In the genomic region with DNA sequence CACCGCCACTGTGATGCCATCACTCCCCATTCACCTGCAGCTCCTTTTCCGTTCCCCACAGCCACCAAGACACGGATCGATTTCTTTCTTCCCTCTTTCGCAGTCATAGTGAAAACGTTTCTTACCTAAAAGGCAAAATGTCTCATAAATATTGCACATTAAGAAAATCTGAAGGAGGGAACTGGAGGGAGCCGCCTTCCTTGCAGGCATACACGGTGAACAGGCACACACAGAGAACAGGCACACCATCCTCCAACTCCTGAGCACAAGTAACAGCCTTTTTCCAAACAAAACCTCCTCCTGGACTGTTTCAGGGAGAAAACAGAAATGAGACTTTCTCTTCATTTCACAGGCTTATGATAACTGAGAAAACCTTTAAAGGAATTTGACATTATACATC, we compare ENCODE assay signal across 8 cellular contexts.
"Had no signal": no experiment of that assay in that cellular context is flagged by ENCODE, and none has a peak within 500 bp of the region (broad histone marks: within the 10 kb centered on the region; RNA-seq: fewer than 3 reads in every experiment).

No MANE protein-coding gene starts in this region.

- H3K9me3 ChIP-seq: HAP-1 had no signal

- H3K4me3 Mint-ChIP-seq: HFFc6 had no signal

- DNase-seq: GM23248, GOT3, H7, HFFc6, IMR-90 had no signal

- H3K4me1 ChIP-seq: HAP-1 had no signal

- H3K27ac ChIP-seq: GM23248, HL-60 had no signal

- H3K9ac ChIP-seq: GM23248 had no signal

- H3K4me3 ChIP-seq: GM23248, HAP-1, K562 had no signal

- H2AFZ ChIP-seq: GM23248 had no signal

- H3K9me3 Mint-ChIP-seq: HFFc6 had no signal

- H3K27ac Mint-ChIP-seq: HFFc6 had no signal
